ENCODE assay signal across 10 cellular contexts in genomic region chr22:36377022-36377631, GRCh38. TPM values are rescaled to one million over a fixed set of nuclear protein-coding genes. Genes with fewer than 3 reads are reported as not detected.
DNase-seq lines count a peak whose midpoint lies in the region; ATAC-seq and TF ChIP-seq lines count a peak whose summit lies in the region.
"Had no signal": no experiment of that assay in that cellular context is flagged by ENCODE, and none has a peak within 500 bp of the region (broad histone marks: within the 10 kb centered on the region; RNA-seq: fewer than 3 reads in every experiment).

No MANE protein-coding gene starts in this region.

- peak overlapping the region; percentile 97 for H3K27ac Mint-ChIP-seq in activated T-cell treated with anti-CD3 and anti-CD28 coated beads, Interleukin-2, amount 50 U/mL, for 24 hours
- peak overlapping the region; percentile 92 to 99 (median 97) for H3K27ac Mint-ChIP-seq in immature natural killer cell

- H3K27me3 Mint-ChIP-seq in activated T-cell treated with anti-CD3 and anti-CD28 coated beads, Interleukin-2, amount 50 U/mL, for 24 hours, result no peaks in the 10 kb centered on the region
- peaks cover 4 to 8% (median 5%) of the 10 kb centered on the region in 3 donors for H3K27me3 Mint-ChIP-seq in immature natural killer cell (ENCODE audit: low read depth in 3 of 3)

- no peaks in the 10 kb centered on the region for H3K36me3 ChIP-seq in transverse colon

- no peak for TF ChIP-seq CTCF in transverse colon (IDR thresholded peaks at IDR 0.05)

- H3K9me3 Mint-ChIP-seq in activated T-cell treated with anti-CD3 and anti-CD28 coated beads, Interleukin-2, amount 50 U/mL, for 24 hours, result no peaks in the 10 kb centered on the region
- H3K9me3 Mint-ChIP-seq in immature natural killer cell, result no peaks in the 10 kb centered on the region

- H3K27me3 ChIP-seq in transverse colon, result no peaks in the 10 kb centered on the region

- in situ Hi-C loops in transverse colon (cut with MboI; ENCODE audit: low pct_ligation_motif_present in 1 of 4, low pct_unique_long_range_greater_than_20kb in 1 of 4, low sequenced_read_pairs in 3 of 4), result no loop called here

- H3K4me3 Mint-ChIP-seq in activated T-cell treated with anti-CD3 and anti-CD28 coated beads, Interleukin-2, amount 50 U/mL, for 24 hours, result peak overlapping the region; percentile 77
- peak overlapping the region; percentile 83 to 88 (median 84) for H3K4me3 Mint-ChIP-seq in immature natural killer cell

- no peaks in the 10 kb centered on the region for H3K9me3 ChIP-seq in transverse colon

- H3K4me1 ChIP-seq in transverse colon, result peaks cover 66 to 100% (median 93%) of the 10 kb centered on the region in 4 donors

- ATAC-seq in Right ventricle myocardium superior (ENCODE audit: poor library complexity), result peak; percentile 21

- peak overlapping the region; percentile 96 to 100 (median 98) for H3K27ac ChIP-seq in transverse colon

- TF ChIP-seq EP300 in transverse colon (IDR thresholded peaks at IDR 0.05; ENCODE audit: low read depth), result no peak

- peaks cover 93% of the 10 kb centered on the region for H3K4me1 Mint-ChIP-seq in activated T-cell treated with anti-CD3 and anti-CD28 coated beads, Interleukin-2, amount 50 U/mL, for 24 hours (ENCODE audit: low read depth)
- peaks cover 93 to 95% of the 10 kb centered on the region in 2 donors for H3K4me1 Mint-ChIP-seq in immature natural killer cell

- H3K4me3 ChIP-seq in transverse colon, result peak overlapping the region in 1 of 4 donors; percentile 18

- DNase-seq in Right ventricle myocardium superior (no peak), cardiac septum (ENCODE audit: low spot score) (no peak), immature natural killer cell (peak; percentile 74 to 81 (median 79)), transverse colon (no peak), NCI-H2196 (lab: John Stamatoyannopoulos, UW; ENCODE audit: unreplicated experiment) (no peak), amygdala (lab: John Stamatoyannopoulos, UW) (no peak), NCI-H2227 (lab: John Stamatoyannopoulos, UW; ENCODE audit: unreplicated experiment) (no peak)
- DNase-seq in activated T-cell treated with anti-CD3 and anti-CD28 coated beads, Interleukin-2, amount 50 U/mL, for 24 hours, result no peak
- DNase-seq: hypothalamus, NCI-H1436 had no signal

- intact Hi-C loops in Right ventricle myocardium superior (cut with DNase I) (no loop called here), cardiac septum (cut with DNase I) (no loop called here), transverse colon (cut with DNase I; ENCODE audit: low total_unique reads) (loop anchor here (5.0 kb wide), 1 partner anchor 90 kb away; no protein-coding TSS in a partner anchor)

- 49 to 53% methylated on average over 11 to 14 of the region's 14 CpGs for WGBS in transverse colon (ENCODE audit: low coverage in 1 of 2), 2 donors

- peaks cover 95% of the 10 kb centered on the region for H3K36me3 Mint-ChIP-seq in activated T-cell treated with anti-CD3 and anti-CD28 coated beads, Interleukin-2, amount 50 U/mL, for 24 hours (ENCODE audit: low read depth)
- H3K36me3 Mint-ChIP-seq in immature natural killer cell, result no peaks in the 10 kb centered on the region

- TF ChIP-seq POLR2A in transverse colon (IDR thresholded peaks at IDR 0.05), result peak; percentile 42

RNA-seq across cellular contexts. Expression of gene MYH9, which starts 10.6 kb away (rescaled TPM):
- total RNA-seq in Right ventricle myocardium superior (138 TPM), cardiac septum (282 TPM), transverse colon (100 to 1,000 TPM; 385 to 511 (median 460) TPM)
- 100 to 1,000 TPM in 1 of 3 donors, 10 to 100 TPM in 1, 1 to 10 TPM in 1; 8.7 to 355 (median 40.2) TPM for polyA plus RNA-seq in immature natural killer cell

Comparison
In these comparisons a context has a peak if more than half of its experiments do, and no peak if none do; other contexts are left out.
1. DNase-seq: peak in immature natural killer cell (3 of 3); none in Right ventricle myocardium superior (single experiment), cardiac septum (single experiment), activated T-cell treated with anti-CD3 and anti-CD28 coated beads, Interleukin-2, amount 50 U/mL, for 24 hours (single experiment), transverse colon (single experiment), NCI-H2196 (single experiment), amygdala (0 of 56) and NCI-H2227 (single experiment).